ENCODE assay signal across 9 cellular contexts in genomic region chr15:26838742-26839460, GRCh38. TPM values are rescaled to one million over a fixed set of nuclear protein-coding genes. Genes with fewer than 3 reads are reported as not detected.
A peak's percentile ranks its signal among the peaks of the same experiment; 100 is the strongest.
DNase-seq lines count a peak whose midpoint lies in the region; TF ChIP-seq lines count a peak whose summit lies in the region.
"Had no signal": no experiment of that assay in that cellular context is flagged by ENCODE, and none has a peak within 500 bp of the region (broad histone marks: within the 10 kb centered on the region; RNA-seq: fewer than 3 reads in every experiment).

No MANE protein-coding gene starts in this region.

- H4K20me1 ChIP-seq in OCI-LY1 (ENCODE audit: insufficient read depth, low read length): no peaks in the 10 kb centered on the region
- no peaks in the 10 kb centered on the region for H4K20me1 ChIP-seq in hepatocyte (ENCODE audit: insufficient read depth, poor library complexity, severe bottlenecking)

- H3K4me1 Mint-ChIP-seq in activated CD4-positive, alpha-beta memory T cell treated with anti-CD3 and anti-CD28 coated beads for 36 hours (ENCODE audit: low read depth): no peaks in the 10 kb centered on the region
- H3K4me1 Mint-ChIP-seq: IgD-negative memory B cell had no signal

- H3K36me3 Mint-ChIP-seq in activated CD4-positive, alpha-beta memory T cell treated with anti-CD3 and anti-CD28 coated beads for 36 hours: no peaks in the 10 kb centered on the region
- H3K36me3 Mint-ChIP-seq: IgD-negative memory B cell had no signal

- H3K4me1 ChIP-seq in OCI-LY1 (ENCODE audit: insufficient read depth, low read length, severe bottlenecking) (no peaks in the 10 kb centered on the region), hepatocyte (ENCODE audit: insufficient read depth) (no peaks in the 10 kb centered on the region), vagina (no peaks in the 10 kb centered on the region)

- no peak for TF ChIP-seq POLR2A in vagina (IDR thresholded peaks at IDR 0.05)

- 71% methylated on average over 26 of the region's 26 CpGs for WGBS in hepatocyte (ENCODE audit: low lambda C conversion rate, missing lambda C conversion rate)

- H3K9me2 ChIP-seq in OCI-LY1 (ENCODE audit: low read depth, low read length): no peaks in the 10 kb centered on the region
- no peaks in the 10 kb centered on the region for H3K9me2 ChIP-seq in hepatocyte (replicated peaks; ENCODE audit: insufficient read depth)

- no peak overlapping the region for H3K9ac ChIP-seq in OCI-LY1 (ENCODE audit: low read length)

- H3K9me3 ChIP-seq in OCI-LY1 (ENCODE audit: low read length) (peaks cover 3% of the 10 kb centered on the region; the same call in 1 of the 2 replicates), hepatocyte (ENCODE audit: low read depth) (peaks cover 4% of the 10 kb centered on the region), vagina (no peaks in the 10 kb centered on the region)

- no peak overlapping the region for H2AFZ ChIP-seq in OCI-LY1 (ENCODE audit: low read length)
- no peak overlapping the region for H2AFZ ChIP-seq in hepatocyte

- no peaks in the 10 kb centered on the region for H3F3A ChIP-seq in OCI-LY1 (ENCODE audit: insufficient read depth, low read length)

- no peak overlapping the region for H3K27ac Mint-ChIP-seq in activated CD4-positive, alpha-beta memory T cell treated with anti-CD3 and anti-CD28 coated beads for 36 hours
- H3K27ac Mint-ChIP-seq: IgD-negative memory B cell had no signal

- H3K27me3 Mint-ChIP-seq in activated CD4-positive, alpha-beta memory T cell treated with anti-CD3 and anti-CD28 coated beads for 36 hours: peaks cover 3% of the 10 kb centered on the region
- H3K27me3 Mint-ChIP-seq: IgD-negative memory B cell had no signal

- intact Hi-C loops in activated CD4-positive, alpha-beta memory T cell treated with anti-CD3 and anti-CD28 coated beads for 36 hours (cut with micrococcal nuclease): no loop called here
- intact Hi-C loops in vagina (cut with DNase I): no loop called here

- H3K79me2 ChIP-seq in OCI-LY1 (ENCODE audit: insufficient read depth, low read length): no peaks in the 10 kb centered on the region
- no peaks in the 10 kb centered on the region for H3K79me2 ChIP-seq in hepatocyte

- POLR2A ChIA-PET in activated CD4-positive, alpha-beta memory T cell treated with anti-CD3 and anti-CD28 coated beads for 36 hours (lab: Charles Lee): no interaction called here

- H3K9me3 Mint-ChIP-seq in activated CD4-positive, alpha-beta memory T cell treated with anti-CD3 and anti-CD28 coated beads for 36 hours: peaks cover 14% of the 10 kb centered on the region

- H3K36me3 ChIP-seq in OCI-LY1 (ENCODE audit: insufficient read depth, low read length) (no peaks in the 10 kb centered on the region), hepatocyte (replicated peaks; ENCODE audit: insufficient read depth, low read depth) (no peaks in the 10 kb centered on the region), vagina (no peaks in the 10 kb centered on the region)

- no peak overlapping the region for H3K4me3 ChIP-seq in GM12864 (ENCODE audit: low read depth, low read length)
- H3K4me3 ChIP-seq in OCI-LY1 (ENCODE audit: low read depth, low read length, poor library complexity, severe bottlenecking): no peak overlapping the region
- no peak overlapping the region for H3K4me3 ChIP-seq in hepatocyte
- no peak overlapping the region for H3K4me3 ChIP-seq in vagina

- H3K4me3 Mint-ChIP-seq in activated CD4-positive, alpha-beta memory T cell treated with anti-CD3 and anti-CD28 coated beads for 36 hours: no peak overlapping the region

- peak; percentile 51 for TF ChIP-seq CTCF in GM12864 (IDR thresholded peaks at IDR 0.05; ENCODE audit: low read depth, low read length, missing control alignments)
- TF ChIP-seq CTCF in OCI-LY1 (IDR thresholded peaks at IDR 0.05; ENCODE audit: low read length): peak; percentile 75
- peak; percentile 30 for TF ChIP-seq CTCF in hepatocyte (IDR thresholded peaks at IDR 0.05; ENCODE audit: poor library complexity)
- TF ChIP-seq CTCF in vagina (IDR thresholded peaks at IDR 0.05): no peak

- H3K27ac ChIP-seq in OCI-LY1 (ENCODE audit: low read depth, low read length, poor library complexity, severe bottlenecking): no peak overlapping the region
- no peak overlapping the region for H3K27ac ChIP-seq in hepatocyte
- no peak overlapping the region for H3K27ac ChIP-seq in vagina

- DNase-seq in ACHN (peak; percentile 16), GM12864 (ENCODE audit: low read depth) (no peak), hepatocyte (ENCODE audit: low spot score) (peak; percentile 14), SKM-1 (lab: John Stamatoyannopoulos, UW; ENCODE audit: unreplicated experiment) (no peak), GDM1 (lab: John Stamatoyannopoulos, UW) (no peak), vagina (ENCODE audit: extremely low spot score in 2 of 2) (no peak)
- DNase-seq in activated CD4-positive, alpha-beta memory T cell treated with anti-CD3 and anti-CD28 coated beads for 36 hours: no peak

- H3K4me2 ChIP-seq in OCI-LY1 (ENCODE audit: low read length): no peak overlapping the region
- H3K4me2 ChIP-seq in hepatocyte: no peak overlapping the region

- in situ Hi-C loops in ACHN (cut with HindIII; ENCODE audit: low pct_ligation_motif_present, low pct_unique_long_range_greater_than_20kb, low sequenced_read_pairs): no loop called here

- CTCF ChIA-PET in activated CD4-positive, alpha-beta memory T cell treated with anti-CD3 and anti-CD28 coated beads for 36 hours (lab: Charles Lee): interaction anchor here (1.0 to 1.3 kb wide), 3 partner anchors 8 to 49 kb away, joined by 3 read pairs; no protein-coding TSS in a partner anchor

- no peaks in the 10 kb centered on the region for H3K27me3 ChIP-seq in OCI-LY1 (ENCODE audit: insufficient read depth, low read length)
- H3K27me3 ChIP-seq in hepatocyte: peaks cover 6% of the 10 kb centered on the region
- no peaks in the 10 kb centered on the region for H3K27me3 ChIP-seq in vagina

RNA-seq across cellular contexts. Expression of gene GABRA5, which starts 28.0 kb away (rescaled TPM):
- total RNA-seq in hepatocyte (0.10 and 0.20 TPM in 2 replicates), vagina (not detected)
- polyA plus RNA-seq in hepatocyte: not detected in 2 replicates
- not detected for total RNA-seq in activated CD4-positive, alpha-beta memory T cell treated with anti-CD3 and anti-CD28 coated beads for 36 hours
- polyA plus RNA-seq: IgD-negative memory B cell had no signal

Comparison
In these comparisons a context has a peak if more than half of its experiments do, and no peak if none do; other contexts are left out.
1. DNase-seq: peak in ACHN (single experiment) and hepatocyte (single experiment); none in GM12864 (single experiment), SKM-1 (single experiment), GDM1 (single experiment), activated CD4-positive, alpha-beta memory T cell treated with anti-CD3 and anti-CD28 coated beads for 36 hours (single experiment) and vagina (0 of 2).
2. CTCF ChIP-seq: peak in GM12864 (single experiment), OCI-LY1 (single experiment) and hepatocyte (single experiment); none in vagina (0 of 3).